Comparison of ENCODE assay signal across 1 cellular context in the genomic region with DNA sequence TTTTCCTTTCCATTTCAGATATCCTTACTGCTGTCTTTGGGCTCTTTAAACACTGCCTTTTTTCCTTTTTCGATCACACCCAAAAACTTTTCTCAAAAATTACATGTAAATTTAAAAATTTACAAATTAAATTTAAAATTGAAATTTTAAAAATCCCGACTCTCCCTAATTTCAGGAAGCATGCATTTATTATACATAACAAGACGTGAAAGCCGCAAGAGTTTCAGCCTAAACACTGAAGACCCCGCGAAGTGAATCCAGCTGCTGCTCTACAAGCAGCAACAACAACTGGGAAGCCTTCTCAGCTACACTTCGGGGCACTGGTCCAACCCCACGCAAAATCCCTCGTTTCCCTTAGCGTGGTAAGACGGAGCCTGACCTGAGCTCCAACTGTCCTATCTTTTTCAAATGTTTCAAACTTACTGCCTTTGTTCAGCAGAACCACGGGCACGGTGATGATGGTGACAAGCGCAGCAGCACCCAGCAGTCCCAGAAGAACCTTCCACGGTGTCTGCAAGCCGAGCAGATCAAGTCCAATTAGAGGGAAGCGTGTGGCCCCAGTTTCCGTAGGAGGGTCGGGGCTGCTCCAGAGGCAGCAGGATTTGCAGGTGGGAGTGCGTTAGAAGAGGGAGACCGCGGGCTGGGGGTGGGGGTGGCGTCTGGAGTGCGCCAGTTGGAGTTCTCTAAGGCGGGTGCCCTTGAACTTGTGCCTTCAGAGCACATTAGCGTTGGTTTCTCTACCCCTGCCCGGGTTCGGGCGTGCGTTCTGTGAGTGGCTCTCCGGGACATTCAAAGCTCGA.
TF ChIP-seq lines count a peak whose summit lies in the region.

No MANE protein-coding gene starts in this region.

TF ChIP-seq in GM12878, 131 proteins besides CTCF, POLR2A, EP300 and RAD21:
- TF ChIP-seq, protein P1, sequence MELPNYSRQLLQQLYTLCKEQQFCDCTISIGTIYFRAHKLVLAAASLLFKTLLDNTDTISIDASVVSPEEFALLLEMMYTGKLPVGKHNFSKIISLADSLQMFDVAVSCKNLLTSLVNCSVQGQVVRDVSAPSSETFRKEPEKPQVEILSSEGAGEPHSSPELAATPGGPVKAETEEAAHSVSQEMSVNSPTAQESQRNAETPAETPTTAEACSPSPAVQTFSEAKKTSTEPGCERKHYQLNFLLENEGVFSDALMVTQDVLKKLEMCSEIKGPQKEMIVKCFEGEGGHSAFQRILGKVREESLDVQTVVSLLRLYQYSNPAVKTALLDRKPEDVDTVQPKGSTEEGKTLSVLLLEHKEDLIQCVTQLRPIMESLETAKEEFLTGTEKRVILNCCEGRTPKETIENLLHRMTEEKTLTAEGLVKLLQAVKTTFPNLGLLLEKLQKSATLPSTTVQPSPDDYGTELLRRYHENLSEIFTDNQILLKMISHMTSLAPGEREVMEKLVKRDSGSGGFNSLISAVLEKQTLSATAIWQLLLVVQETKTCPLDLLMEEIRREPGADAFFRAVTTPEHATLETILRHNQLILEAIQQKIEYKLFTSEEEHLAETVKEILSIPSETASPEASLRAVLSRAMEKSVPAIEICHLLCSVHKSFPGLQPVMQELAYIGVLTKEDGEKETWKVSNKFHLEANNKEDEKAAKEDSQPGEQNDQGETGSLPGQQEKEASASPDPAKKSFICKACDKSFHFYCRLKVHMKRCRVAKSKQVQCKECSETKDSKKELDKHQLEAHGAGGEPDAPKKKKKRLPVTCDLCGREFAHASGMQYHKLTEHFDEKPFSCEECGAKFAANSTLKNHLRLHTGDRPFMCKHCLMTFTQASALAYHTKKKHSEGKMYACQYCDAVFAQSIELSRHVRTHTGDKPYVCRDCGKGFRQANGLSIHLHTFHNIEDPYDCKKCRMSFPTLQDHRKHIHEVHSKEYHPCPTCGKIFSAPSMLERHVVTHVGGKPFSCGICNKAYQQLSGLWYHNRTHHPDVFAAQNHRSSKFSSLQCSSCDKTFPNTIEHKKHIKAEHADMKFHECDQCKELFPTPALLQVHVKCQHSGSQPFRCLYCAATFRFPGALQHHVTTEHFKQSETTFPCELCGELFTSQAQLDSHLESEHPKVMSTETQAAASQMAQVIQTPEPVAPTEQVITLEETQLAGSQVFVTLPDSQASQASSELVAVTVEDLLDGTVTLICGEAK (IDR thresholded peaks at IDR 0.05; ENCODE audit: borderline replicate concordance), result 0 out of 2 replicates have a peak, but pooled peaks have one; percentile 18
- TF ChIP-seq, protein P2, sequence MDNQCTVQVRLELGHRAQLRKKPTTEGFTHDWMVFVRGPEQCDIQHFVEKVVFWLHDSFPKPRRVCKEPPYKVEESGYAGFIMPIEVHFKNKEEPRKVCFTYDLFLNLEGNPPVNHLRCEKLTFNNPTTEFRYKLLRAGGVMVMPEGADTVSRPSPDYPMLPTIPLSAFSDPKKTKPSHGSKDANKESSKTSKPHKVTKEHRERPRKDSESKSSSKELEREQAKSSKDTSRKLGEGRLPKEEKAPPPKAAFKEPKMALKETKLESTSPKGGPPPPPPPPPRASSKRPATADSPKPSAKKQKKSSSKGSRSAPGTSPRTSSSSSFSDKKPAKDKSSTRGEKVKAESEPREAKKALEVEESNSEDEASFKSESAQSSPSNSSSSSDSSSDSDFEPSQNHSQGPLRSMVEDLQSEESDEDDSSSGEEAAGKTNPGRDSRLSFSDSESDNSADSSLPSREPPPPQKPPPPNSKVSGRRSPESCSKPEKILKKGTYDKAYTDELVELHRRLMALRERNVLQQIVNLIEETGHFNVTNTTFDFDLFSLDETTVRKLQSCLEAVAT (IDR thresholded peaks at IDR 0.05), result peak; percentile 95
- TF ChIP-seq MXI1 (IDR thresholded peaks at IDR 0.05; ENCODE audit: low read depth, low read length), result no peak
